Comparison of ENCODE assay signal across 1 cellular context in genomic region chr14:104678901-104679705, GRCh38.
TF ChIP-seq lines count a peak whose summit lies in the region.

No MANE protein-coding gene starts in this region.

TF ChIP-seq in WTC11, 78 proteins besides CTCF, POLR2A, EP300 and RAD21 (continued from another document):
- TF ChIP-seq ARID4B (CRISPR knock-in tag; IDR thresholded peaks at IDR 0.05; ENCODE audit: borderline replicate concordance), result no peak
- TF ChIP-seq ZMAT4 (CRISPR knock-in tag; IDR thresholded peaks at IDR 0.05), result no peak
- TF ChIP-seq ELF4 (CRISPR knock-in tag; IDR thresholded peaks at IDR 0.05; ENCODE audit: low read depth), result no peak
- TF ChIP-seq TP53 (CRISPR knock-in tag; IDR thresholded peaks at IDR 0.05), result no peak
- TF ChIP-seq ZSCAN18 (CRISPR knock-in tag; IDR thresholded peaks at IDR 0.05), result no peak
TF ChIP-seq in WTC11: peak in this region for 0.
